Comparison of ENCODE assay signal across 1 cellular context in genomic region chr10:101814466-101815041, GRCh38.
A peak's percentile ranks its signal among the peaks of the same experiment; 100 is the strongest.
TF ChIP-seq lines count a peak whose summit lies in the region.

No MANE protein-coding gene starts in this region.

TF ChIP-seq in K562, 482 proteins besides CTCF, POLR2A, EP300 and RAD21:
- TF ChIP-seq ZNF316 (IDR thresholded peaks at IDR 0.05) (0 out of 2 replicates have a peak, but pooled peaks have one; percentile 38), SMARCA4 (IDR thresholded peaks at IDR 0.05) (no peak), C11orf30 (IDR thresholded peaks at IDR 0.05; ENCODE audit: low read depth) (peak; percentile 29; the same call in 1 of the 2 replicates), ZNF785 (CRISPR knock-in tag; IDR thresholded peaks at IDR 0.05) (no peak), HMBOX1 (IDR thresholded peaks at IDR 0.05) (peak; percentile 81)
TF ChIP-seq in K562: peak in this region for 3.
